ENCODE assay signal across 8 cellular contexts in genomic region chr14:103393687-103394626, GRCh38. TPM values are rescaled to one million over a fixed set of nuclear protein-coding genes. Genes with fewer than 3 reads are reported as not detected.
A peak's percentile ranks its signal among the peaks of the same experiment; 100 is the strongest.
DNase-seq lines count a peak whose midpoint lies in the region; TF ChIP-seq lines count a peak whose summit lies in the region.

No MANE protein-coding gene starts in this region.

- peak; percentile 29 for DNase-seq in ACHN
- peak; percentile 42 for DNase-seq in GM12865 (ENCODE audit: low read depth)
- DNase-seq in SK-MEL-5 (ENCODE audit: low read depth, low spot score) = peak; percentile 60
- peak; percentile 42 for DNase-seq in fibroblast of gingiva (ENCODE audit: low read depth)
- DNase-seq in trophoblast cell = peak in 1 of 2 donors; percentile 62
- no peak for DNase-seq in HK-2 (ENCODE audit: unreplicated experiment)
- DNase-seq in NCI-H1105 (lab: John Stamatoyannopoulos, UW) = no peak
- no peak for DNase-seq in COR-L47 (lab: John Stamatoyannopoulos, UW)

- H2AFZ ChIP-seq in trophoblast cell (ENCODE audit: insufficient read depth, low read length, poor library complexity) = peak overlapping the region; percentile 68

- in situ Hi-C loops in ACHN (cut with HindIII; ENCODE audit: low pct_ligation_motif_present, low pct_unique_long_range_greater_than_20kb, low sequenced_read_pairs) = no loop called here
- in situ Hi-C loops in SK-MEL-5 (cut with HindIII; ENCODE audit: low pct_unique_long_range_greater_than_20kb, low sequenced_read_pairs) = loop anchor here (10.0 kb wide), 1 partner anchor 71 kb away; no protein-coding TSS in a partner anchor

- TF ChIP-seq CTCF in GM12865 (IDR thresholded peaks at IDR 0.05; ENCODE audit: insufficient read depth, low read depth, low read length, missing control alignments) = peak; percentile 63

- H3K14ac ChIP-seq in trophoblast cell (ENCODE audit: low read length) = no peak overlapping the region

- no peak overlapping the region for H3K4me2 ChIP-seq in trophoblast cell (ENCODE audit: low read length)

- H3K36me3 ChIP-seq in trophoblast cell (ENCODE audit: control insufficient read depth in 1 of 2, insufficient read depth in 2 of 2, low read length in 2 of 2) = no peaks in the 10 kb centered on the region

- H4K12ac ChIP-seq in trophoblast cell (ENCODE audit: low read depth, low read length) = no peak overlapping the region

- H3K23ac ChIP-seq in trophoblast cell (ENCODE audit: low read length) = no peak overlapping the region

- H2BK12ac ChIP-seq in trophoblast cell (ENCODE audit: low read length) = no peak overlapping the region

- H3K4me1 ChIP-seq in trophoblast cell (ENCODE audit: control insufficient read depth in 1 of 2, insufficient read depth in 2 of 2, low read length in 2 of 2) = peaks cover 0 to 2% of the 10 kb centered on the region in 2 experiments

- peak overlapping the region; percentile 100 for H3K4ac ChIP-seq in trophoblast cell (ENCODE audit: low read depth, low read length)

- H2BK5ac ChIP-seq in trophoblast cell (ENCODE audit: low read depth, low read length, poor library complexity) = peak overlapping the region; percentile 37

- no peak overlapping the region for H4K8ac ChIP-seq in trophoblast cell (ENCODE audit: low read depth, low read length)

- WGBS in trophoblast cell (ENCODE audit: extremely low coverage, insufficient coverage, insufficient read length) = no CpG with 5 or more reads among the region's 9 CpGs

- peaks cover 14% of the 10 kb centered on the region for H3K79me2 ChIP-seq in trophoblast cell (ENCODE audit: control insufficient read depth, insufficient read depth, low read length, poor library complexity)

- no peak overlapping the region for H3K27ac ChIP-seq in trophoblast cell (ENCODE audit: low read depth, low read length)

- H3K9ac ChIP-seq in trophoblast cell (ENCODE audit: low read length) = no peak overlapping the region

- no peaks in the 10 kb centered on the region for H3K79me1 ChIP-seq in trophoblast cell (ENCODE audit: low read length)

- H3K4me3 ChIP-seq in GM12865 (ENCODE audit: low read depth, low read length) (no peak overlapping the region), trophoblast cell (ENCODE audit: low read depth, low read length) (no peak overlapping the region)

- H3K27me3 ChIP-seq in trophoblast cell (ENCODE audit: insufficient read depth, low read length) = no peaks in the 10 kb centered on the region

- H2AK5ac ChIP-seq in trophoblast cell (ENCODE audit: low read length) = peak overlapping the region; percentile 25

- H3K9me3 ChIP-seq in trophoblast cell (ENCODE audit: insufficient read depth, low read depth, low read length) = no peaks in the 10 kb centered on the region

- no peak overlapping the region for H4K91ac ChIP-seq in trophoblast cell (ENCODE audit: low read depth, low read length)

- no peak overlapping the region for H3K18ac ChIP-seq in trophoblast cell (ENCODE audit: low read length)

- no peak overlapping the region for H2BK120ac ChIP-seq in trophoblast cell (ENCODE audit: insufficient read depth, low read length, poor library complexity)

RNA-seq across cellular contexts. Expression of gene MARK3, which starts 8.7 kb away (rescaled TPM):
- 57.2 and 60.6 TPM in 2 replicates for total RNA-seq in SK-MEL-5 (2014; rRNA removed; shearing (Covaris generic))
- 54.4 and 58.8 TPM in 2 replicates for polyA plus RNA-seq in SK-MEL-5 (2015; cell fraction: cytosol; rRNA removed)
- polyA plus RNA-seq in SK-MEL-5 (2015; cell fraction: nucleus; rRNA removed) = 165 and 185 TPM in 2 replicates
- 58.6 and 59.7 TPM in 2 replicates for polyA plus RNA-seq in trophoblast cell (2013)

RNA-seq across cellular contexts. Expression of gene EIF5, which starts 59.9 kb away (rescaled TPM):
- total RNA-seq in SK-MEL-5 (2014; rRNA removed; shearing (Covaris generic)) = 149 and 153 TPM in 2 replicates
- polyA plus RNA-seq in SK-MEL-5 (2015; cell fraction: cytosol; rRNA removed) = 164 and 217 TPM in 2 replicates
- polyA plus RNA-seq in SK-MEL-5 (2015; cell fraction: nucleus; rRNA removed) = 212 and 255 TPM in 2 replicates
- polyA plus RNA-seq in trophoblast cell (2013) = 350 and 375 TPM in 2 replicates

Comparison
In these comparisons a context has a peak if more than half of its experiments do, and no peak if none do; other contexts are left out.
1. DNase-seq: peak in ACHN (single experiment), GM12865 (single experiment), SK-MEL-5 (single experiment) and fibroblast of gingiva (single experiment); none in HK-2 (single experiment), NCI-H1105 (single experiment) and COR-L47 (single experiment).